ENCODE assay signal across 22 cellular contexts in genomic region chr10:101005361-101005760, GRCh38.
"Had no signal": no experiment of that assay in that cellular context is flagged by ENCODE, and none has a peak within 500 bp of the region (broad histone marks: within the 10 kb centered on the region; RNA-seq: fewer than 3 reads in every experiment).

No MANE protein-coding gene starts in this region.

- H3K9me3 Mint-ChIP-seq: activated naive CD4-positive, alpha-beta T cell treated with anti-CD3 and anti-CD28 coated beads, Interleukin-2, amount 10 ng/mL, durations not matched to agents 7 days and 5 days; central memory CD8-positive, alpha-beta T cell; effector memory CD8-positive, alpha-beta T cell; nephron had no signal

- H3K9me3 ChIP-seq: left lung, pancreas, right atrium auricular region, tibial artery had no signal

- H3K4me3 Mint-ChIP-seq: activated naive CD4-positive, alpha-beta T cell treated with anti-CD3 and anti-CD28 coated beads, Interleukin-2, amount 10 ng/mL, durations not matched to agents 7 days and 5 days; central memory CD8-positive, alpha-beta T cell; effector memory CD8-positive, alpha-beta T cell; nephron had no signal

- DNase-seq: activated CD4-positive, alpha-beta T cell treated with anti-CD3 and anti-CD28 coated beads for 48 hours; activated CD4-positive, alpha-beta T cell treated with anti-CD3 and anti-CD28 coated beads, Interleukin-2, amount 50 U/mL, for 48 hours; activated CD8-positive, alpha-beta memory T cell treated with anti-CD3 and anti-CD28 coated beads for 24 hours; activated gamma-delta T cell; activated naive CD4-positive, alpha-beta T cell treated with anti-CD3 and anti-CD28 coated beads, Interleukin-2, amount 10 ng/mL, durations not matched to agents 7 days and 5 days; activated T-cell treated with anti-CD3 and anti-CD28 coated beads, Interleukin-2, amount 50 U/mL, for 1 hour; amniotic stem cell; effector memory CD8-positive, alpha-beta T cell; erythroblast; head of caudate nucleus; left lung; mammary epithelial cell; stimulated activated CD4-positive, alpha-beta T cell treated with anti-CD3 and anti-CD28 coated beads, Interleukin-2, amount 100 ng/mL, for 48 hours; stimulated activated naive CD4-positive, alpha-beta T cell treated with Interleukin-2 at 50 U/mL for 16 hours; tibial artery had no signal

- H3K27me3 ChIP-seq: left lung, pancreas, right atrium auricular region, tibial artery had no signal

- ATAC-seq: effector memory CD8-positive, alpha-beta T cell; left lung; pancreas had no signal

- H3K4me3 ChIP-seq: coronary artery, left lung, pancreas, right atrium auricular region, SK-N-MC, tibial artery had no signal

- H3K27me3 Mint-ChIP-seq: central memory CD8-positive, alpha-beta T cell; effector memory CD8-positive, alpha-beta T cell had no signal

- H3K27ac Mint-ChIP-seq: activated naive CD4-positive, alpha-beta T cell treated with anti-CD3 and anti-CD28 coated beads, Interleukin-2, amount 10 ng/mL, durations not matched to agents 7 days and 5 days; effector memory CD8-positive, alpha-beta T cell; nephron had no signal

- H3K27ac ChIP-seq: coronary artery, pancreas, SK-N-MC, tibial artery, VCaP had no signal
